21 cellular contexts compared by ENCODE assay signal in genomic region chr10:52359466-52359865, GRCh38. TPM values are rescaled to one million over a fixed set of nuclear protein-coding genes. Genes with fewer than 3 reads are reported as not detected.
A peak's percentile ranks its signal among the peaks of the same experiment; 100 is the strongest.
DNase-seq lines count a peak whose midpoint lies in the region; ATAC-seq, FAIRE-seq and TF ChIP-seq lines count a peak whose summit lies in the region.
"Had no signal": no experiment of that assay in that cellular context is flagged by ENCODE, and none has a peak within 500 bp of the region (broad histone marks: within the 10 kb centered on the region; RNA-seq: fewer than 3 reads in every experiment).

No MANE protein-coding gene starts in this region.

- H3K9me3 ChIP-seq in BLaER1 treated with 17β-estradiol and CSF1 and Interleukin-3, amounts not matched to agents 10 nM and 100 nM (replicated peaks in 1 of 11) = no peaks in the 10 kb centered on the region; a peak in 4 of 22 replicates
- H3K9me3 ChIP-seq in HCT116 (ENCODE audit: control insufficient read depth in 1 of 2, insufficient read depth in 1 of 2, low read depth in 1 of 2, low read length in 2 of 2) = no peaks in the 10 kb centered on the region
- no peaks in the 10 kb centered on the region for H3K9me3 ChIP-seq in PC-3 (ENCODE audit: low read length)
- no peaks in the 10 kb centered on the region for H3K9me3 ChIP-seq in keratinocyte (ENCODE audit: control insufficient read depth, low read depth, low read length)
- H3K9me3 ChIP-seq: A549, MG63, SK-N-SH had no signal

- no peak for TF ChIP-seq POLR2A in HCT116 (IDR thresholded peaks at IDR 0.05; ENCODE audit: borderline replicate concordance, extremely low read depth, insufficient read depth, insufficient read length)

- H2AFZ ChIP-seq in HCT116 (ENCODE audit: low read depth, low read length, poor library complexity, severe bottlenecking) (peak overlapping the region; percentile 40), PC-3 (ENCODE audit: low read length) (no peak overlapping the region), keratinocyte (ENCODE audit: control insufficient read depth, low read length) (peak overlapping the region; percentile 30)

- peaks cover 11% of the 10 kb centered on the region for H3K9me3 Mint-ChIP-seq in progenitor cell of endocrine pancreas (ENCODE audit: low read depth)

- no peak for TF ChIP-seq CTCF in HCT116 (IDR thresholded peaks at IDR 0.05 in 2 of 3, conservative IDR thresholded peaks at IDR 0.05 in 1 of 3; ENCODE audit: borderline replicate concordance in 1 of 3, insufficient read depth in 1 of 3, low read depth in 2 of 3, low read length in 2 of 3)
- no peak for TF ChIP-seq CTCF in PC-3 (conservative IDR thresholded peaks at IDR 0.05; ENCODE audit: low read depth, low read length)
- no peak for TF ChIP-seq CTCF in keratinocyte (optimal IDR thresholded peaks at IDR 0.05 in 1 of 3, IDR thresholded peaks at IDR 0.05 in 1 of 3, conservative IDR thresholded peaks at IDR 0.05 in 1 of 3; ENCODE audit: extremely low read depth in 1 of 3, insufficient read depth in 2 of 3, low read length in 3 of 3)
- TF ChIP-seq CTCF in progenitor cell of endocrine pancreas (IDR thresholded peaks at IDR 0.05; ENCODE audit: unreplicated experiment) = no peak

- H3K27me3 Mint-ChIP-seq in progenitor cell of endocrine pancreas = peaks cover 5% of the 10 kb centered on the region

- TF ChIP-seq RAD21 in HCT116 (IDR thresholded peaks at IDR 0.05; ENCODE audit: low read depth) = no peak

- BruUV-seq in HCT116 (replicated peaks; lab: Mats Ljungman, UMichigan) (no TSS peak), PC-3 (replicated peaks; lab: Mats Ljungman, UMichigan) (no TSS peak)

- intact Hi-C loops in HCT116 (cut with micrococcal nuclease) (no loop called here), PC-3 (cut with micrococcal nuclease) (no loop called here), cardiac septum (cut with DNase I) (no loop called here)

- H3K27me3 ChIP-seq in BLaER1 treated with 17β-estradiol and CSF1 and Interleukin-3, amounts not matched to agents 10 nM and 100 nM = no peaks in the 10 kb centered on the region
- H3K27me3 ChIP-seq in HCT116 (ENCODE audit: insufficient read depth, low read length) (no peaks in the 10 kb centered on the region), PC-3 (ENCODE audit: low read length) (no peaks in the 10 kb centered on the region), keratinocyte (ENCODE audit: control insufficient read depth, extremely low read depth, insufficient read depth, low read length) (no peaks in the 10 kb centered on the region)
- H3K27me3 ChIP-seq: MG63 had no signal

- H3K9me2 ChIP-seq in HCT116 (ENCODE audit: insufficient read depth) (no peaks in the 10 kb centered on the region), PC-3 (replicated peaks; ENCODE audit: low read length) (no peaks in the 10 kb centered on the region)
- H3K9me2 ChIP-seq: SK-N-SH had no signal

- H3K27ac Mint-ChIP-seq in progenitor cell of endocrine pancreas = no peak overlapping the region
- H3K27ac Mint-ChIP-seq: H9 had no signal

- RAD21 ChIA-PET in HCT116 (lab: Charles Lee; ENCODE audit: low non-redundant PET in 1 of 2, low total read pairs in 2 of 2, uncharacterized antibody in 2 of 2, unreplicated experiment in 2 of 2) = no interaction called here

- H3K4me3 ChIP-seq in BLaER1 treated with 17β-estradiol and CSF1 and Interleukin-3, amounts not matched to agents 10 nM and 100 nM = no peak overlapping the region
- H3K4me3 ChIP-seq in HCT116 (replicated peaks in 1 of 2; ENCODE audit: low read depth in 1 of 2, low read length in 2 of 2) (no peak overlapping the region), PC-3 (ENCODE audit: low read length) (no peak overlapping the region), keratinocyte (ENCODE audit: control insufficient read depth in 2 of 3, extremely low read depth in 1 of 3, insufficient read depth in 2 of 3, low read depth in 1 of 3, low read length in 3 of 3) (no peak overlapping the region)
- H3K4me3 ChIP-seq: A549, K562, MG63 had no signal

- ATAC-seq in HCT116 (no peak), PC-3 (peak; percentile 43)
- ATAC-seq: A549, K562, Right ventricle myocardium inferior had no signal

- CTCF ChIA-PET in HCT116 (lab: Charles Lee) (no interaction called here), PC-3 (lab: Charles Lee) (no interaction called here)

- peaks cover 28% of the 10 kb centered on the region for H3K4me1 Mint-ChIP-seq in progenitor cell of endocrine pancreas (ENCODE audit: low read depth)
- H3K4me1 Mint-ChIP-seq: H9 had no signal

- H3K4me1 ChIP-seq in BLaER1 treated with 17β-estradiol and CSF1 and Interleukin-3, amounts not matched to agents 10 nM and 100 nM = peaks cover 5 to 16% (median 12%) of the 10 kb centered on the region in 10 experiments; a peak in 17 of 20 replicates
- H3K4me1 ChIP-seq in HCT116 (ENCODE audit: control insufficient read depth in 1 of 2, insufficient read depth in 2 of 2, low read length in 2 of 2) (no peaks in the 10 kb centered on the region), PC-3 (ENCODE audit: insufficient read depth, low read length) (no peaks in the 10 kb centered on the region), keratinocyte (ENCODE audit: control insufficient read depth, extremely low read depth, insufficient read depth, low read length) (peaks cover 3% of the 10 kb centered on the region)

- H3K36me3 ChIP-seq in BLaER1 treated with 17β-estradiol and CSF1 and Interleukin-3, amounts not matched to agents 10 nM and 100 nM = no peaks in the 10 kb centered on the region
- H3K36me3 ChIP-seq in HCT116 (ENCODE audit: control insufficient read depth in 1 of 2, insufficient read depth in 2 of 2, low read length in 2 of 2) (no peaks in the 10 kb centered on the region), PC-3 (ENCODE audit: low read depth, low read length) (no peaks in the 10 kb centered on the region), keratinocyte (ENCODE audit: control insufficient read depth in 2 of 2, extremely low read depth in 1 of 2, insufficient read depth in 2 of 2, low read length in 2 of 2) (no peaks in the 10 kb centered on the region)
- H3K36me3 ChIP-seq: MG63 had no signal

- H3K79me2 ChIP-seq in HCT116 (ENCODE audit: insufficient read depth, low read length) = no peaks in the 10 kb centered on the region
- no peaks in the 10 kb centered on the region for H3K79me2 ChIP-seq in PC-3 (ENCODE audit: low read length)
- H3K79me2 ChIP-seq in keratinocyte (ENCODE audit: control insufficient read depth, insufficient read depth, low read length) = no peaks in the 10 kb centered on the region

- peaks cover 2% of the 10 kb centered on the region for H3K36me3 Mint-ChIP-seq in progenitor cell of endocrine pancreas (ENCODE audit: insufficient read depth)

- H3K4me3 Mint-ChIP-seq in progenitor cell of endocrine pancreas (ENCODE audit: low read depth) = no peak overlapping the region
- H3K4me3 Mint-ChIP-seq: H9 had no signal

- H3K4me2 ChIP-seq in BLaER1 treated with 17β-estradiol and CSF1 and Interleukin-3, amounts not matched to agents 10 nM and 100 nM = peak overlapping the region in 10 of 11 experiments; percentile 20 to 73 (median 44); a peak in 14 of 22 replicates
- H3K4me2 ChIP-seq in HCT116 (ENCODE audit: low read length) (no peak overlapping the region), PC-3 (ENCODE audit: low read length) (no peak overlapping the region), keratinocyte (ENCODE audit: control insufficient read depth, extremely low read depth, insufficient read depth, low read depth, low read length) (no peak overlapping the region)
- H3K4me2 ChIP-seq: A549, SK-N-SH had no signal

- no peaks in the 10 kb centered on the region for H3F3A ChIP-seq in PC-3 (ENCODE audit: low read length, unreplicated experiment)

- no peak overlapping the region for H3K27ac ChIP-seq in BLaER1 treated with 17β-estradiol and CSF1 and Interleukin-3, amounts not matched to agents 10 nM and 100 nM
- H3K27ac ChIP-seq in HCT116 (ENCODE audit: low read depth, low read length) (no peak overlapping the region), PC-3 (ENCODE audit: low read length) (no peak overlapping the region), keratinocyte (ENCODE audit: control insufficient read depth, insufficient read depth, low read length) (no peak overlapping the region)
- H3K27ac ChIP-seq: A549, C4-2B had no signal

- POLR2A ChIA-PET in HCT116 (lab: Charles Lee) = no interaction called here
- POLR2A ChIA-PET in PC-3 (lab: Charles Lee; ENCODE audit: unreplicated experiment) = no interaction called here

- dilution Hi-C loops in keratinocyte (cut with MboI; ENCODE audit: extremely low pct_ligation_motif_present, low sequenced_read_pairs) = no loop called here

- H3K9ac ChIP-seq in BLaER1 treated with 17β-estradiol and CSF1 and Interleukin-3, amounts not matched to agents 10 nM and 100 nM = no peak overlapping the region
- no peak overlapping the region for H3K9ac ChIP-seq in HCT116 (ENCODE audit: low read length)
- no peak overlapping the region for H3K9ac ChIP-seq in PC-3 (ENCODE audit: low read length)
- H3K9ac ChIP-seq in keratinocyte (ENCODE audit: control insufficient read depth, extremely low read depth, insufficient read depth, low read length) = no peak overlapping the region
- H3K9ac ChIP-seq: SK-N-SH had no signal

- FAIRE-seq in keratinocyte (lab: Jason Lieb, UNC) = no peak
- FAIRE-seq: A549, G401.6, K562 had no signal

- H3K9me1 ChIP-seq in keratinocyte (ENCODE audit: control insufficient read depth, extremely low read depth, insufficient read depth, low read length) = no peaks in the 10 kb centered on the region

- no peaks in the 10 kb centered on the region for H4K20me1 ChIP-seq in BLaER1 treated with 17β-estradiol and CSF1 and Interleukin-3, amounts not matched to agents 10 nM and 100 nM
- H4K20me1 ChIP-seq in HCT116 (ENCODE audit: insufficient read depth) (no peaks in the 10 kb centered on the region), PC-3 (ENCODE audit: low read length) (no peaks in the 10 kb centered on the region), keratinocyte (ENCODE audit: control insufficient read depth, extremely low read depth, insufficient read depth, low read length) (no peaks in the 10 kb centered on the region)

- DNase-seq in HCT116 (ENCODE audit: low read depth, low spot score) = no peak
- no peak for DNase-seq in PC-3
- no peak for DNase-seq in keratinocyte (ENCODE audit: low read depth, low spot score)
- DNase-seq in OCI-M1 (lab: John Stamatoyannopoulos, UW) = no peak
- DNase-seq in progenitor cell of endocrine pancreas (ENCODE audit: low spot score, unreplicated experiment) = no peak
- no peak for DNase-seq in cardiac septum (ENCODE audit: low spot score)
- DNase-seq: DMS79, H9, MG63, NCI-H1048, NCI-H1436 treated with DMSO at 0.1 percent for 48 hours, NCI-H2029, NCI-H345, NCI-H524 treated with DMSO at 0.1 percent for 48 hours, SK-N-SH had no signal

RNA-seq across cellular contexts. Expression of gene DKK1, which starts 45.4 kb away (rescaled TPM):
- 315 TPM for total RNA-seq in HCT116 (2021; ENCODE audit: unreplicated experiment)
- polyA plus RNA-seq in HCT116 (2012) = 70.9 and 147 TPM in 2 replicates
- total RNA-seq in PC-3 (2014; rRNA removed) = 1,187 and 1,592 TPM in 2 replicates
- polyA plus RNA-seq in keratinocyte = 78.4 to 320 TPM (median 223 TPM) in 3 replicates
- 43.2 TPM for polyA plus RNA-seq in keratinocyte (2011; ENCODE audit: low read depth)
- polyA plus RNA-seq in keratinocyte (2011; cell fraction: cytosol; rRNA removed) = 68.2 and 168 TPM in 2 replicates
- 195 and 207 TPM in 2 replicates for polyA plus RNA-seq in keratinocyte (2011; cell fraction: nucleus; rRNA removed)
- 53.9 and 191 TPM in 2 replicates for polyA plus RNA-seq in keratinocyte (2012; ENCODE audit: low replicate concordance)
- 40.7 to 108 TPM (median 51.2 TPM) in 3 replicates for polyA minus RNA-seq in keratinocyte
- 98.8 TPM for polyA minus RNA-seq in keratinocyte (2011; cell fraction: cytosol; rRNA and poly(A)+ RNA removed)
- polyA minus RNA-seq in keratinocyte (2011; cell fraction: nucleus; rRNA and poly(A)+ RNA removed) = 54.3 and 92.1 TPM in 2 replicates
- 2.5 and 4.7 TPM in 2 replicates for total RNA-seq in progenitor cell of endocrine pancreas
- 0.19 TPM for total RNA-seq in cardiac septum
- total RNA-seq: Right ventricle myocardium inferior had no signal
- polyA plus RNA-seq: K562 had no signal

Comparison
In these comparisons a context has a peak if more than half of its experiments do, and no peak if none do; other contexts are left out.
1. H3K4me2 ChIP-seq: peak in BLaER1 treated with 17β-estradiol and CSF1 and Interleukin-3, amounts not matched to agents 10 nM and 100 nM (10 of 11); none in HCT116 (single experiment), PC-3 (single experiment) and keratinocyte (single experiment).
2. RNA of gene DKK1, which starts 45.4 kb away (total RNA-seq): 1,187 to 1,592 TPM in PC-3 and 315 TPM in HCT116 (single experiment); 2.5 to 4.7 TPM in progenitor cell of endocrine pancreas and 0.19 TPM in cardiac septum (single experiment); every median in the first group is over 10 times any median in the second.